1 cellular context compared by ENCODE assay signal in the genomic region with DNA sequence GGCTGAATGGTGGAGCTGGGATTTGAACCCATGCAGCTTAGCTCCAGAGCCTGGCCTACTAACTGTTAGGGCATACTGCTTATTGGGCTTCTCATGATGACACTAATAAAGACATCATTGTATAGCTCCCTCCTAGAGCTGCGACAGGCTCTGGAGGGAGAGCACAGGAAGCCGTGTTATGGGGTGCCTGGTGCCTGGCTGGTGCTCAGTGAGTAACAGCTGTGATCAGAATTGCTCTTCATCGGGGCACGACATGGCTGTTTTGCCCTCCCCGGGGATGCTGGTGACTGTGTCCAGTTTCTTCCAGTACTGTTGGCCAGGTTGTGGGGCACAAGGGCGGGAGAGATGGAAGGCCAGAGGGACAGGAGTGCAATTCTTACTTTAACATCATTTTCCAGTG.
TF ChIP-seq lines count a peak whose summit lies in the region.

No MANE protein-coding gene starts in this region.

TF ChIP-seq in HepG2, 621 proteins besides CTCF, POLR2A, EP300 and RAD21:
- TF ChIP-seq ZNF619 (CRISPR knock-in tag; IDR thresholded peaks at IDR 0.05) (no peak), ZNF430 (CRISPR knock-in tag; IDR thresholded peaks at IDR 0.05) (no peak), NFIC (IDR thresholded peaks at IDR 0.05; ENCODE audit: low read length) (no peak), ZFP82 (CRISPR knock-in tag; IDR thresholded peaks at IDR 0.05; ENCODE audit: borderline replicate concordance) (no peak), ASH2L (IDR thresholded peaks at IDR 0.05; ENCODE audit: insufficient read length, low read depth, low read length) (no peak), ZNF776 (CRISPR knock-in tag; IDR thresholded peaks at IDR 0.05) (no peak), MTF2 (CRISPR knock-in tag; IDR thresholded peaks at IDR 0.05; ENCODE audit: borderline replicate concordance) (no peak), ZNF83 (CRISPR knock-in tag; IDR thresholded peaks at IDR 0.05; ENCODE audit: borderline replicate concordance) (no peak), ZNF674 (CRISPR knock-in tag; IDR thresholded peaks at IDR 0.05; ENCODE audit: low read depth) (no peak)
- TF ChIP-seq, protein P1, sequence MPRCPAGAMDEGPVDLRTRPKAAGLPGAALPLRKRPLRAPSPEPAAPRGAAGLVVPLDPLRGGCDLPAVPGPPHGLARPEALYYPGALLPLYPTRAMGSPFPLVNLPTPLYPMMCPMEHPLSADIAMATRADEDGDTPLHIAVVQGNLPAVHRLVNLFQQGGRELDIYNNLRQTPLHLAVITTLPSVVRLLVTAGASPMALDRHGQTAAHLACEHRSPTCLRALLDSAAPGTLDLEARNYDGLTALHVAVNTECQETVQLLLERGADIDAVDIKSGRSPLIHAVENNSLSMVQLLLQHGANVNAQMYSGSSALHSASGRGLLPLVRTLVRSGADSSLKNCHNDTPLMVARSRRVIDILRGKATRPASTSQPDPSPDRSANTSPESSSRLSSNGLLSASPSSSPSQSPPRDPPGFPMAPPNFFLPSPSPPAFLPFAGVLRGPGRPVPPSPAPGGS (CRISPR knock-in tag; IDR thresholded peaks at IDR 0.05): no peak
- TF ChIP-seq, protein P2, sequence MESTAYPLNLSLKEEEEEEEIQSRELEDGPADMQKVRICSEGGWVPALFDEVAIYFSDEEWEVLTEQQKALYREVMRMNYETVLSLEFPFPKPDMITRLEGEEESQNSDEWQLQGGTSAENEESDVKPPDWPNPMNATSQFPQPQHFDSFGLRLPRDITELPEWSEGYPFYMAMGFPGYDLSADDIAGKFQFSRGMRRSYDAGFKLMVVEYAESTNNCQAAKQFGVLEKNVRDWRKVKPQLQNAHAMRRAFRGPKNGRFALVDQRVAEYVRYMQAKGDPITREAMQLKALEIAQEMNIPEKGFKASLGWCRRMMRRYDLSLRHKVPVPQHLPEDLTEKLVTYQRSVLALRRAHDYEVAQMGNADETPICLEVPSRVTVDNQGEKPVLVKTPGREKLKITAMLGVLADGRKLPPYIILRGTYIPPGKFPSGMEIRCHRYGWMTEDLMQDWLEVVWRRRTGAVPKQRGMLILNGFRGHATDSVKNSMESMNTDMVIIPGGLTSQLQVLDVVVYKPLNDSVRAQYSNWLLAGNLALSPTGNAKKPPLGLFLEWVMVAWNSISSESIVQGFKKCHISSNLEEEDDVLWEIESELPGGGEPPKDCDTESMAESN (CRISPR knock-in tag; conservative IDR thresholded peaks at IDR 0.05): no peak
